19 cellular contexts compared by ENCODE assay signal in the genomic region with DNA sequence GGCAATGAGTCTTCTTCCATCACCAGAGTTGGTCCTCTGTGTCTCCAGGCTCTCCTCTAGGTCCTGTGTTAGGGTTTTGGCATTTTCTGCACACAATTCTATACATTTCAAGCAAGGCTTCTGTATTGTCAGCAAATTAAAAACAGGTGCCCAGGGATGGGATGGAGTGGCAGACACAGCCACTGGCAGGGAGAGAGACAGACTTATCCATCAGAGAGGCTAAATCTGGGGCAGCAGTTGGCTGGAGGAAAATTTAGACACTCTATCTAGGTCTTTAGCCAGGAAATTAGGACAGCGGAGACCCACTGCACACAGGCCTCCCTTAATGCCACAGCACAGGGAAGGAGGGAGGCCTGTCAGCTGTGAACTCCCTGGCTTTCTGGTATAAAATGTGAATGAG. TPM values are rescaled to one million over a fixed set of nuclear protein-coding genes. Genes with fewer than 3 reads are reported as not detected.
DNase-seq lines count a peak whose midpoint lies in the region; ATAC-seq, FAIRE-seq and TF ChIP-seq lines count a peak whose summit lies in the region.
"Had no signal": no experiment of that assay in that cellular context is flagged by ENCODE, and none has a peak within 500 bp of the region (broad histone marks: within the 10 kb centered on the region; RNA-seq: fewer than 3 reads in every experiment).

No MANE protein-coding gene starts in this region.

- H2AFZ ChIP-seq in mammary epithelial cell (ENCODE audit: low read depth, low read length) (no peak overlapping the region), SK-N-SH (ENCODE audit: low read depth) (no peak overlapping the region), H1 (ENCODE audit: low read length) (no peak overlapping the region)

- TF ChIP-seq EP300 in SK-N-SH (IDR thresholded peaks at IDR 0.05; ENCODE audit: borderline replicate concordance in 1 of 2, low read depth in 1 of 2, low read length in 1 of 2) (peak in 1 of 2 experiments; percentile 69; a peak in 2 of 4 replicates), H1 (IDR thresholded peaks at IDR 0.05; ENCODE audit: borderline replicate concordance in 1 of 2, low read depth in 2 of 2, low read length in 2 of 2) (no peak)

- no peak overlapping the region for H2BK20ac ChIP-seq in H1 (ENCODE audit: low read length)

- H4K20me1 ChIP-seq in mammary epithelial cell (ENCODE audit: insufficient read depth, low read length) (no peaks in the 10 kb centered on the region), SK-N-SH (ENCODE audit: insufficient read depth) (no peaks in the 10 kb centered on the region), H1 (replicated peaks in 1 of 2; ENCODE audit: control insufficient read depth in 1 of 2, insufficient read depth in 2 of 2, low read length in 2 of 2) (no peaks in the 10 kb centered on the region)

- H3K18ac ChIP-seq in H1 (ENCODE audit: extremely low read depth, low read length): no peak overlapping the region

- no peak for ATAC-seq in upper lobe of right lung
- ATAC-seq in HG03025 (IDR thresholded peaks at IDR 0.05; ENCODE audit: low FRiP score, unreplicated experiment): no peak

- H3K79me1 ChIP-seq in H1 (ENCODE audit: low read depth, low read length): no peaks in the 10 kb centered on the region

- 0 out of 2 replicates have a peak overlapping the region, but pooled peaks have one; percentile 13 for H2BK12ac ChIP-seq in H1 (ENCODE audit: low read depth, low read length)

- H3F3A ChIP-seq in SK-N-SH (replicated peaks; ENCODE audit: insufficient read depth): no peaks in the 10 kb centered on the region

- H3K4me1 ChIP-seq in mammary epithelial cell (ENCODE audit: insufficient read depth, low read length) (peaks cover 4% of the 10 kb centered on the region), breast epithelium (no peaks in the 10 kb centered on the region), SK-N-SH (ENCODE audit: control insufficient read depth in 1 of 2, insufficient read depth in 2 of 2, low read depth in 1 of 2, low read length in 1 of 2) (peaks cover 0 to 44% of the 10 kb centered on the region in 2 experiments; a peak in 2 of 4 replicates), H1 (replicated peaks in 1 of 4; ENCODE audit: control insufficient read depth in 3 of 4, insufficient read depth in 4 of 4, low read length in 3 of 4) (peaks cover 0 to 5% (median 1%) of the 10 kb centered on the region in 4 experiments; a peak in 2 of 7 replicates), upper lobe of right lung (no peaks in the 10 kb centered on the region)
- H3K4me1 ChIP-seq: A549, HAP-1 had no signal

- H3K27me3 ChIP-seq in mammary epithelial cell (ENCODE audit: insufficient read depth, low read length) (peaks cover 2% of the 10 kb centered on the region), breast epithelium (no peaks in the 10 kb centered on the region), SK-N-SH (ENCODE audit: insufficient read depth) (no peaks in the 10 kb centered on the region), H1 (replicated peaks in 1 of 4; ENCODE audit: control insufficient read depth in 3 of 4, extremely low read depth in 1 of 4, insufficient read depth in 3 of 4, low read length in 3 of 4) (no peaks in the 10 kb centered on the region; a peak in 1 of 7 replicates), upper lobe of right lung (no peaks in the 10 kb centered on the region)

- H3K9me3 ChIP-seq in mammary epithelial cell (replicated peaks; ENCODE audit: insufficient read depth, low read length) (no peaks in the 10 kb centered on the region), breast epithelium (no peaks in the 10 kb centered on the region), SK-N-SH (no peaks in the 10 kb centered on the region), H1 (ENCODE audit: insufficient read depth in 2 of 2, low read depth in 1 of 2, low read length in 1 of 2) (no peaks in the 10 kb centered on the region), upper lobe of right lung (no peaks in the 10 kb centered on the region)
- H3K9me3 ChIP-seq: A549, HAP-1 had no signal

- H3K36me3 ChIP-seq in mammary epithelial cell (ENCODE audit: insufficient read depth, low read length): no peaks in the 10 kb centered on the region
- H3K36me3 ChIP-seq in breast epithelium: no peaks in the 10 kb centered on the region
- no peaks in the 10 kb centered on the region for H3K36me3 ChIP-seq in SK-N-SH (replicated peaks in 1 of 2; ENCODE audit: control insufficient read depth in 1 of 2, insufficient read depth in 2 of 2, low read length in 1 of 2)
- no peaks in the 10 kb centered on the region for H3K36me3 ChIP-seq in H1 (ENCODE audit: control insufficient read depth in 2 of 4, insufficient read depth in 4 of 4, low read length in 3 of 4)
- no peaks in the 10 kb centered on the region for H3K36me3 ChIP-seq in upper lobe of right lung
- H3K36me3 ChIP-seq: HAP-1 had no signal

- in situ Hi-C loops in mammary epithelial cell (cut with MboI; ENCODE audit: low sequenced_read_pairs in 2 of 2): no loop called here

- peak; percentile 21; the same call in 1 of the 2 replicates for TF ChIP-seq RAD21 in SK-N-SH (IDR thresholded peaks at IDR 0.05; ENCODE audit: low read length)
- no peak for TF ChIP-seq RAD21 in H1 (IDR thresholded peaks at IDR 0.05 in 1 of 2, conservative IDR thresholded peaks at IDR 0.05 in 1 of 2; ENCODE audit: low read depth in 2 of 2, low read length in 2 of 2)

- H3K14ac ChIP-seq in H1 (ENCODE audit: insufficient read length): no peak overlapping the region

- no peak overlapping the region for H3K4ac ChIP-seq in H1 (replicated peaks; ENCODE audit: insufficient read length, low read depth, low read length)

- H3K23me2 ChIP-seq in H1 (ENCODE audit: low read depth, low read length): no peaks in the 10 kb centered on the region

- no peak overlapping the region for H3K4me2 ChIP-seq in mammary epithelial cell (ENCODE audit: insufficient read depth, low read depth, low read length)
- no peak overlapping the region for H3K4me2 ChIP-seq in SK-N-SH
- no peak overlapping the region for H3K4me2 ChIP-seq in H1 (ENCODE audit: insufficient read depth in 1 of 2, low read depth in 2 of 2, low read length in 2 of 2)
- H3K4me2 ChIP-seq: A549 had no signal

- dilution Hi-C loops in mammary epithelial cell (cut with HindIII; ENCODE audit: low sequenced_read_pairs): no loop called here

- no TSS peak for BruUV-seq in mammary epithelial cell (replicated peaks; lab: Mats Ljungman, UMichigan)

- H3K9ac ChIP-seq in mammary epithelial cell (ENCODE audit: insufficient read depth, low read length) (peak overlapping the region; percentile 4), SK-N-SH (no peak overlapping the region), H1 (replicated peaks in 1 of 4; ENCODE audit: extremely low read depth in 1 of 4, low read depth in 3 of 4, low read length in 3 of 4) (no peak overlapping the region)

- no peak overlapping the region for H2BK5ac ChIP-seq in H1 (ENCODE audit: low read depth, low read length)

- no peak for FAIRE-seq in H1 (lab: Jason Lieb, UNC)
- FAIRE-seq: A549, HepG2 had no signal

- no peak for TF ChIP-seq POLR2A in breast epithelium (IDR thresholded peaks at IDR 0.05)
- no peak for TF ChIP-seq POLR2A in H1 (IDR thresholded peaks at IDR 0.05; ENCODE audit: control extremely low read depth in 1 of 2, low read depth in 2 of 2, low read length in 2 of 2)

- no peak overlapping the region for H3K23ac ChIP-seq in H1 (ENCODE audit: insufficient read length)

- H3K27ac ChIP-seq in mammary epithelial cell (ENCODE audit: insufficient read depth, low read depth, low read length) (no peak overlapping the region), breast epithelium (no peak overlapping the region), SK-N-SH (ENCODE audit: low read depth in 2 of 2, low read length in 1 of 2) (peak overlapping the region in 1 of 2 experiments; percentile 94; a peak in 2 of 4 replicates), H1 (ENCODE audit: low read depth, low read length) (no peak overlapping the region), upper lobe of right lung (no peak overlapping the region)
- H3K27ac ChIP-seq: 22Rv1, A549, C4-2B had no signal

- TF ChIP-seq CTCF in mammary epithelial cell (conservative IDR thresholded peaks at IDR 0.05 in 1 of 2, IDR thresholded peaks at IDR 0.05 in 1 of 2; ENCODE audit: extremely low read depth in 1 of 2, insufficient read depth in 1 of 2, low read depth in 1 of 2, low read length in 2 of 2) (no peak), breast epithelium (IDR thresholded peaks at IDR 0.05) (no peak), SK-N-SH (IDR thresholded peaks at IDR 0.05) (no peak), H1 (IDR thresholded peaks at IDR 0.05; ENCODE audit: control extremely low read depth in 1 of 3, insufficient read depth in 1 of 3, low read depth in 1 of 3, low read length in 3 of 3) (no peak), upper lobe of right lung (IDR thresholded peaks at IDR 0.05) (no peak)

- no peak overlapping the region for H4K91ac ChIP-seq in H1 (replicated peaks; ENCODE audit: insufficient read length, low read length)

- no peak overlapping the region for H4K8ac ChIP-seq in H1 (ENCODE audit: extremely low read depth, insufficient read depth, low read length)

- POLR2A ChIA-PET in SK-N-SH (lab: Yijun Ruan, JAX) (interaction anchor here (1.3 kb wide), 1 partner anchor 262 kb away, joined by 4 read pairs; a partner anchor contains a TSS), H1 (lab: Charles Lee; ENCODE audit: partially characterized antibody) (no interaction called here)

- H4K5ac ChIP-seq in H1 (ENCODE audit: insufficient read length, low read depth, low read length): no peak overlapping the region

- no peaks in the 10 kb centered on the region for H3K79me2 ChIP-seq in mammary epithelial cell (ENCODE audit: insufficient read depth, low read length)
- H3K79me2 ChIP-seq in SK-N-SH (ENCODE audit: insufficient read depth): no peaks in the 10 kb centered on the region
- H3K79me2 ChIP-seq in H1 (ENCODE audit: control insufficient read depth in 1 of 2, insufficient read depth in 2 of 2, low read length in 2 of 2): no peaks in the 10 kb centered on the region

- H3K4me3 ChIP-seq in mammary epithelial cell (replicated peaks in 1 of 3; ENCODE audit: insufficient read depth in 1 of 3, low read depth in 2 of 3, low read length in 3 of 3): no peak overlapping the region
- H3K4me3 ChIP-seq in breast epithelium: no peak overlapping the region
- H3K4me3 ChIP-seq in SK-N-SH (ENCODE audit: low read depth in 2 of 2, low read length in 1 of 2): no peak overlapping the region
- H3K4me3 ChIP-seq in H1 (ENCODE audit: extremely low read depth in 1 of 4, insufficient read depth in 2 of 4, low read depth in 3 of 4, low read length in 4 of 4): no peak overlapping the region
- H3K4me3 ChIP-seq in upper lobe of right lung: no peak overlapping the region
- H3K4me3 ChIP-seq: A549, HAP-1 had no signal

- DNase-seq in mammary epithelial cell (no peak), breast epithelium (ENCODE audit: low spot score in 2 of 2) (no peak), SK-N-SH (peak; percentile 79), H1 (ENCODE audit: low read depth in 1 of 2, low spot score in 2 of 2) (no peak), upper lobe of right lung (peak; percentile 7), HK-2 (ENCODE audit: unreplicated experiment) (no peak), NK-92 (lab: John Stamatoyannopoulos, UW; ENCODE audit: unreplicated experiment) (no peak)
- DNase-seq: AML-193; CD4-positive, alpha-beta T cell; DMS153; DMS79; GF-D8; GOT3 had no signal

- H2AK5ac ChIP-seq in H1 (ENCODE audit: low read depth, low read length): no peak overlapping the region

- CTCF ChIA-PET in mammary epithelial cell (lab: Charles Lee; ENCODE audit: low non-redundant PET): no interaction called here
- CTCF ChIA-PET in SK-N-SH (lab: Yijun Ruan, JAX): interaction anchor here (1.1 to 5.2 kb wide), 9 partner anchors 11 to 222 kb away, joined by 3 to 40 read pairs (median 6); a partner anchor contains a TSS
- CTCF ChIA-PET in H1 (lab: Charles Lee; ENCODE audit: partially characterized antibody): interaction anchor here (1.1 to 6.3 kb wide), 10 partner anchors 9 to 243 kb away, joined by 3 to 41 read pairs (median 8); a partner anchor contains a TSS

- no peaks in the 10 kb centered on the region for H3K9me2 ChIP-seq in SK-N-SH

- no peak overlapping the region for H3K56ac ChIP-seq in H1 (replicated peaks; ENCODE audit: insufficient read length, low read depth, low read length)

- H2BK15ac ChIP-seq in H1 (ENCODE audit: low read length): no peak overlapping the region

- H2BK120ac ChIP-seq in H1 (replicated peaks; ENCODE audit: low read depth, low read length): no peak overlapping the region

- intact Hi-C loops in mammary epithelial cell (cut with micrococcal nuclease): no loop called here
- intact Hi-C loops in breast epithelium (cut with DNase I; ENCODE audit: low total_unique reads): no loop called here
- intact Hi-C loops in upper lobe of right lung (cut with DNase I): no loop called here

- 89% methylated on average over 1 of the region's 1 CpG for WGBS in mammary epithelial cell (ENCODE audit: low coverage, missing lambda C conversion rate)
- WGBS in SK-N-SH (ENCODE audit: low lambda C conversion rate): 78% methylated on average over 1 of the region's 1 CpG
- 100% methylated on average over 1 of the region's 1 CpG; no CpG with 5 or more reads in 1 of the 2 experiments for WGBS in H1 (ENCODE audit: extremely low coverage in 1 of 2, insufficient coverage in 1 of 2, insufficient read length in 1 of 2, insufficient replicate concordance in 2 of 2, low coverage in 1 of 2, low lambda C conversion rate in 2 of 2, missing lambda C conversion rate in 1 of 2), 2 experiments

RNA-seq across cellular contexts. Expression of a gene that starts 20.2 kb away (rescaled TPM):
- total RNA-seq in mammary epithelial cell (not detected), breast epithelium (1 to 10 TPM in 2 of 3 donors, under 1 TPM in 1; under 0.01 to 2.3 (median 2.0) TPM), upper lobe of right lung (0.41 TPM)
- polyA plus RNA-seq in mammary epithelial cell (not detected), SK-N-SH (2012; rRNA removed) (0.03 and 0.05 TPM in 2 replicates), H1 (2011; rRNA removed) (0.24 and 0.42 TPM in 2 replicates)
- polyA minus RNA-seq in mammary epithelial cell: not detected
- polyA plus RNA-seq in SK-N-SH (2012; cell fraction: cytosol; rRNA removed): 0.04 and 0.07 TPM in 2 replicates
- polyA plus RNA-seq in SK-N-SH (2012; cell fraction: nucleus; rRNA removed): 0.31 and 0.33 TPM in 2 replicates
- total RNA-seq in H1 (2021; fragmentation: NEBNext Ultra II Directional; extraction: Animal tissue kit (Norgen Biotek cat#: 25700)): 0.48 and 0.67 TPM in 2 replicates
- 0.54 TPM for polyA plus RNA-seq in H1 (2011; cell fraction: cytosol; rRNA removed)
- polyA plus RNA-seq in H1 (2011; cell fraction: nucleus; rRNA removed): 0.97 TPM
- 0.60 to 0.72 TPM (median 0.70 TPM) in 4 replicates for polyA plus RNA-seq in H1 (2012, experiment 1 of 2)
- 0.30 TPM for polyA plus RNA-seq in H1 (2012, experiment 2 of 2)
- 0.41 TPM for polyA plus RNA-seq in H1 (2013, experiment 1 of 2)
- 0.42 TPM for polyA plus RNA-seq in H1 (2013, experiment 2 of 2)
- polyA minus RNA-seq in H1 (2011; rRNA and poly(A)+ RNA removed): 0.29 and 0.54 TPM in 2 replicates
- polyA minus RNA-seq in H1 (2011; cell fraction: cytosol; rRNA and poly(A)+ RNA removed): not detected
- 1.00 TPM for polyA minus RNA-seq in H1 (2011; cell fraction: nucleus; rRNA and poly(A)+ RNA removed)
- total RNA-seq: HepG2 had no signal

Comparison
In these comparisons a context has a peak if more than half of its experiments do, and no peak if none do; other contexts are left out.
1. DNase-seq: peak in SK-N-SH (single experiment) and upper lobe of right lung (single experiment); none in mammary epithelial cell (single experiment), breast epithelium (0 of 2), H1 (0 of 2), HK-2 (single experiment) and NK-92 (single experiment).